Comparison of ENCODE assay signal across 1 cellular context in genomic region chr4:40070387-40070786, GRCh38.
A peak's percentile ranks its signal among the peaks of the same experiment; 100 is the strongest.
TF ChIP-seq lines count a peak whose summit lies in the region.

No MANE protein-coding gene starts in this region.

TF ChIP-seq in K562, 482 proteins besides CTCF, POLR2A, EP300 and RAD21:
- TF ChIP-seq ZNF121 (CRISPR knock-in tag; conservative IDR thresholded peaks at IDR 0.05) (peak; percentile 19; the same call in 1 of the 2 replicates), CLOCK (CRISPR knock-in tag; IDR thresholded peaks at IDR 0.05; ENCODE audit: borderline replicate concordance) (no peak)
